28 cellular contexts compared by ENCODE assay signal in genomic region chr17:6066183-6066948, GRCh38. TPM values are rescaled to one million over a fixed set of nuclear protein-coding genes. Genes with fewer than 3 reads are reported as not detected.
DNase-seq lines count a peak whose midpoint lies in the region; FAIRE-seq and TF ChIP-seq lines count a peak whose summit lies in the region.
"Had no signal": no experiment of that assay in that cellular context is flagged by ENCODE, and none has a peak within 500 bp of the region (broad histone marks: within the 10 kb centered on the region; RNA-seq: fewer than 3 reads in every experiment).

No MANE protein-coding gene starts in this region.

- H3K56ac ChIP-seq in H1 (replicated peaks; ENCODE audit: insufficient read length, low read depth, low read length) = no peak overlapping the region

- H3K18ac ChIP-seq in H1 (ENCODE audit: extremely low read depth, low read length) = no peak overlapping the region

- H3K79me2 ChIP-seq in H1 (ENCODE audit: control insufficient read depth in 1 of 2, insufficient read depth in 2 of 2, low read length in 2 of 2) (peaks cover 0 to 4% of the 10 kb centered on the region in 2 experiments; a peak in 2 of 4 replicates), Karpas-422 (ENCODE audit: low read length) (no peaks in the 10 kb centered on the region)

- POLR2A ChIA-PET in H1 (lab: Charles Lee; ENCODE audit: partially characterized antibody) = no interaction called here
- POLR2A ChIA-PET in CD8-positive, alpha-beta memory T cell (lab: Charles Lee) = no interaction called here

- FAIRE-seq in GM12891 (lab: Jason Lieb, UNC) (peak; percentile 50), H1 (lab: Jason Lieb, UNC) (no peak)
- FAIRE-seq: pancreas, small intestine had no signal

- H3K9me3 ChIP-seq in H1 (ENCODE audit: insufficient read depth in 2 of 2, low read depth in 1 of 2, low read length in 1 of 2) (no peaks in the 10 kb centered on the region), Karpas-422 (ENCODE audit: low read length) (no peaks in the 10 kb centered on the region)
- H3K9me3 ChIP-seq in CD8-positive, alpha-beta memory T cell (ENCODE audit: low read length) = no peaks in the 10 kb centered on the region
- H3K9me3 ChIP-seq: BLaER1, pancreas, Peyer's patch, upper lobe of right lung had no signal

- no peak overlapping the region for H2BK15ac ChIP-seq in H1 (ENCODE audit: low read length)

- no peaks in the 10 kb centered on the region for H3K36me3 ChIP-seq in H1 (ENCODE audit: control insufficient read depth in 2 of 4, insufficient read depth in 4 of 4, low read length in 3 of 4)
- H3K36me3 ChIP-seq in CD8-positive, alpha-beta memory T cell (ENCODE audit: insufficient read depth, low read length) = no peaks in the 10 kb centered on the region
- H3K36me3 ChIP-seq in Karpas-422 (ENCODE audit: insufficient read depth, low read length) = no peaks in the 10 kb centered on the region
- H3K36me3 ChIP-seq in H7 (replicated peaks; ENCODE audit: control insufficient read depth, insufficient read depth, low read length) = no peaks in the 10 kb centered on the region
- H3K36me3 ChIP-seq: BLaER1, pancreas, Peyer's patch, upper lobe of right lung had no signal

- no peak overlapping the region for H3K4me2 ChIP-seq in H1 (ENCODE audit: insufficient read depth in 1 of 2, low read depth in 2 of 2, low read length in 2 of 2)
- H3K4me2 ChIP-seq in Karpas-422 (ENCODE audit: low read depth, low read length, poor library complexity, severe bottlenecking) = no peak overlapping the region
- H3K4me2 ChIP-seq: BLaER1 had no signal

- no peak for TF ChIP-seq RAD21 in H1 (IDR thresholded peaks at IDR 0.05 in 1 of 2, conservative IDR thresholded peaks at IDR 0.05 in 1 of 2; ENCODE audit: low read depth in 2 of 2, low read length in 2 of 2)

- peaks cover 36 to 75% of the 10 kb centered on the region in 2 donors for H3K27me3 Mint-ChIP-seq in CD8-positive, alpha-beta memory T cell

- no peak overlapping the region for H3K4me3 Mint-ChIP-seq in CD8-positive, alpha-beta memory T cell
- H3K4me3 Mint-ChIP-seq: activated naive CD8-positive, alpha-beta T cell; natural killer cell treated with Interleukin-12 subunit alpha and Interleukin-12 subunit beta and Interleukin-15 and Interleukin-18, amount 100 ng/mL, for 72 hours had no signal

- 0 out of 2 replicates have a peak overlapping the region, but pooled peaks have one; percentile 10 for H2BK12ac ChIP-seq in H1 (ENCODE audit: low read depth, low read length)

- no peak overlapping the region for H3K23ac ChIP-seq in H1 (ENCODE audit: insufficient read length)

- no peak overlapping the region for H2BK120ac ChIP-seq in H1 (replicated peaks; ENCODE audit: low read depth, low read length)

- H3K27me3 ChIP-seq in H1 (replicated peaks in 1 of 4; ENCODE audit: control insufficient read depth in 3 of 4, extremely low read depth in 1 of 4, insufficient read depth in 3 of 4, low read length in 3 of 4) (peaks cover 0 to 19% (median 14%) of the 10 kb centered on the region in 4 experiments; a peak in 6 of 7 replicates), Karpas-422 (ENCODE audit: low read length) (no peaks in the 10 kb centered on the region), H7 (ENCODE audit: control insufficient read depth, insufficient read depth, low read length) (peaks cover 24% of the 10 kb centered on the region)
- H3K27me3 ChIP-seq in CD8-positive, alpha-beta memory T cell (ENCODE audit: insufficient read depth, low read length, poor library complexity, severe bottlenecking) = peaks cover 5% of the 10 kb centered on the region
- H3K27me3 ChIP-seq: Peyer's patch had no signal

- no peak for DNase-seq in GM12891 (ENCODE audit: insufficient read length, low spot score)
- DNase-seq in RPMI7951 (ENCODE audit: low read depth) = peak; percentile 13
- DNase-seq in H1 (ENCODE audit: low read depth in 1 of 2, low spot score in 2 of 2) = no peak
- peak; percentile 50 for DNase-seq in renal cortical epithelial cell (ENCODE audit: low read depth)
- DNase-seq in NCI-H82 (lab: John Stamatoyannopoulos, UW) = no peak
- no peak for DNase-seq in CD8-positive, alpha-beta memory T cell
- no peak for DNase-seq in Karpas-422
- no peak for DNase-seq in H7
- DNase-seq: aorta; caudate nucleus; DMS53; effector memory CD4-positive, alpha-beta T cell; Kasumi-1; NCI-H1417 treated with DMSO at 0.1 percent for 48 hours; NCI-H2029 treated with DMSO at 0.1 percent for 48 hours; NCI-H524 treated with DMSO at 0.1 percent for 48 hours; pancreas; Peyer's patch; retina; small intestine; stimulated activated naive CD4-positive, alpha-beta T cell treated with Interleukin-2 at 50 U/mL for 16 hours; upper lobe of right lung had no signal

- no peak overlapping the region for H2BK20ac ChIP-seq in H1 (ENCODE audit: low read length)

- no peak overlapping the region for H2BK5ac ChIP-seq in H1 (ENCODE audit: low read depth, low read length)

- TF ChIP-seq POLR2A in GM12891 (IDR thresholded peaks at IDR 0.05; ENCODE audit: low read depth, low read length) (no peak), H1 (IDR thresholded peaks at IDR 0.05; ENCODE audit: control extremely low read depth in 1 of 2, low read depth in 2 of 2, low read length in 2 of 2) (no peak)

- H4K8ac ChIP-seq in H1 (ENCODE audit: extremely low read depth, insufficient read depth, low read length) = no peak overlapping the region

- H3K9me3 Mint-ChIP-seq in CD8-positive, alpha-beta memory T cell = peaks cover 0 to 4% (median 0%) of the 10 kb centered on the region in 5 donors
- H3K9me3 Mint-ChIP-seq: activated T-helper 2 cell treated with anti-CD3 and anti-CD28 coated beads, Interferon-gamma antibody, Interleukin-2, Interleukin-4, amounts not matched to agents 10 μg/mL and 5 μg/mL and 100 μg/mL, durations not matched to agents 14 hours and 24 hours and 36 hours; natural killer cell treated with Interleukin-12 subunit alpha and Interleukin-12 subunit beta and Interleukin-15 and Interleukin-18, amount 100 ng/mL, for 72 hours had no signal

- H4K20me1 ChIP-seq in H1 (replicated peaks in 1 of 2; ENCODE audit: control insufficient read depth in 1 of 2, insufficient read depth in 2 of 2, low read length in 2 of 2) (no peaks in the 10 kb centered on the region), Karpas-422 (ENCODE audit: insufficient read depth, low read depth, low read length) (no peaks in the 10 kb centered on the region)

- H3K79me1 ChIP-seq in H1 (ENCODE audit: low read depth, low read length) = peaks cover under 1% of the 10 kb centered on the region; the same call in 1 of the 2 replicates

- no peak for TF ChIP-seq CTCF in H1 (IDR thresholded peaks at IDR 0.05; ENCODE audit: control extremely low read depth in 1 of 3, insufficient read depth in 1 of 3, low read depth in 1 of 3, low read length in 3 of 3)

- H3K14ac ChIP-seq in H1 (ENCODE audit: insufficient read length) = no peak overlapping the region

- no peak overlapping the region for H3K27ac Mint-ChIP-seq in CD8-positive, alpha-beta memory T cell
- H3K27ac Mint-ChIP-seq: activated naive CD8-positive, alpha-beta T cell; activated T-helper 2 cell treated with anti-CD3 and anti-CD28 coated beads, Interferon-gamma antibody, Interleukin-2, Interleukin-4, amounts not matched to agents 10 μg/mL and 5 μg/mL and 100 μg/mL, durations not matched to agents 14 hours and 24 hours and 36 hours; natural killer cell treated with Interleukin-12 subunit alpha and Interleukin-12 subunit beta and Interleukin-15 and Interleukin-18, amount 100 ng/mL, for 72 hours had no signal

- 94% methylated on average over 10 of the region's 10 CpGs; no CpG with 5 or more reads in 1 of the 2 experiments for WGBS in H1 (ENCODE audit: extremely low coverage in 1 of 2, insufficient coverage in 1 of 2, insufficient read length in 1 of 2, insufficient replicate concordance in 2 of 2, low coverage in 1 of 2, low lambda C conversion rate in 2 of 2, missing lambda C conversion rate in 1 of 2), 2 experiments

- H4K5ac ChIP-seq in H1 (ENCODE audit: insufficient read length, low read depth, low read length) = no peak overlapping the region

- peaks cover 9% of the 10 kb centered on the region for H3K23me2 ChIP-seq in H1 (ENCODE audit: low read depth, low read length)

- H3K36me3 Mint-ChIP-seq in CD8-positive, alpha-beta memory T cell = no peaks in the 10 kb centered on the region
- H3K36me3 Mint-ChIP-seq: activated naive CD8-positive, alpha-beta T cell had no signal

- CTCF ChIA-PET in H1 (lab: Charles Lee; ENCODE audit: partially characterized antibody) = interaction anchor here (1.5 to 4.4 kb wide), 3 partner anchors 9 to 188 kb away, joined by 3 to 15 read pairs (median 5); no protein-coding TSS in a partner anchor
- CTCF ChIA-PET in CD8-positive, alpha-beta memory T cell (lab: Charles Lee) = no interaction called here

- H3K9ac ChIP-seq in H1 (replicated peaks in 1 of 4; ENCODE audit: extremely low read depth in 1 of 4, low read depth in 3 of 4, low read length in 3 of 4) (no peak overlapping the region), Karpas-422 (ENCODE audit: low read length) (no peak overlapping the region)
- H3K9ac ChIP-seq: BLaER1 had no signal

- H3K27ac ChIP-seq in H1 (ENCODE audit: low read depth, low read length) (no peak overlapping the region), Karpas-422 (ENCODE audit: low read length) (no peak overlapping the region)
- H3K27ac ChIP-seq in CD8-positive, alpha-beta memory T cell (ENCODE audit: low read depth, low read length) = no peak overlapping the region
- H3K27ac ChIP-seq: BLaER1, coronary artery, pancreas, Peyer's patch, upper lobe of right lung had no signal

- H3K4me3 ChIP-seq in H1 (ENCODE audit: extremely low read depth in 1 of 4, insufficient read depth in 2 of 4, low read depth in 3 of 4, low read length in 4 of 4) (no peak overlapping the region), Karpas-422 (ENCODE audit: low read length) (no peak overlapping the region), H7 (ENCODE audit: insufficient read depth, low read depth, low read length) (no peak overlapping the region)
- H3K4me3 ChIP-seq in CD8-positive, alpha-beta memory T cell (ENCODE audit: low read length) = no peak overlapping the region
- H3K4me3 ChIP-seq: BLaER1, coronary artery, lung, pancreas, Peyer's patch, upper lobe of right lung had no signal

- no peaks in the 10 kb centered on the region for H3K9me2 ChIP-seq in Karpas-422 (replicated peaks; ENCODE audit: insufficient read depth, low read length)

- no peak overlapping the region for H2AK5ac ChIP-seq in H1 (ENCODE audit: low read depth, low read length)

- no peak for TF ChIP-seq EP300 in H1 (IDR thresholded peaks at IDR 0.05; ENCODE audit: borderline replicate concordance in 1 of 2, low read depth in 2 of 2, low read length in 2 of 2)

- H3K4me1 ChIP-seq in H1 (replicated peaks in 1 of 4; ENCODE audit: control insufficient read depth in 3 of 4, insufficient read depth in 4 of 4, low read length in 3 of 4) (peaks cover 3 to 11% (median 7%) of the 10 kb centered on the region in 4 experiments; a peak in 6 of 7 replicates), Karpas-422 (ENCODE audit: low read length) (no peaks in the 10 kb centered on the region)
- H3K4me1 ChIP-seq in CD8-positive, alpha-beta memory T cell (ENCODE audit: insufficient read depth, low read length) = peaks cover 8% of the 10 kb centered on the region
- H3K4me1 ChIP-seq: pancreas, Peyer's patch had no signal

- H3K4me1 Mint-ChIP-seq in CD8-positive, alpha-beta memory T cell = peaks cover 11 to 17% (median 15%) of the 10 kb centered on the region in 3 donors

- no peak overlapping the region for H3K4ac ChIP-seq in H1 (replicated peaks; ENCODE audit: insufficient read length, low read depth, low read length)

- no peak overlapping the region for H4K91ac ChIP-seq in H1 (replicated peaks; ENCODE audit: insufficient read length, low read length)

- H2AFZ ChIP-seq in H1 (ENCODE audit: low read length) (no peak overlapping the region), Karpas-422 (ENCODE audit: low read length) (no peak overlapping the region)

RNA-seq across cellular contexts. Expression of gene WSCD1, which starts 3.8 kb away (rescaled TPM):
- polyA plus RNA-seq in GM12891 (2012; ENCODE audit: low read depth, missing spikeins) = 0.05 TPM
- 0.20 and 0.24 TPM in 2 replicates for total RNA-seq in RPMI7951 (2014; rRNA removed; shearing (Covaris generic))
- total RNA-seq in H1 (2021; fragmentation: NEBNext Ultra II Directional; extraction: Animal tissue kit (Norgen Biotek cat#: 25700)) = 39.0 and 47.4 TPM in 2 replicates
- 21.9 and 26.6 TPM in 2 replicates for polyA plus RNA-seq in H1 (2011; rRNA removed)
- 20.6 TPM for polyA plus RNA-seq in H1 (2011; cell fraction: cytosol; rRNA removed)
- polyA plus RNA-seq in H1 (2011; cell fraction: nucleus; rRNA removed) = 31.5 TPM
- 18.6 to 27.6 TPM (median 23.2 TPM) in 4 replicates for polyA plus RNA-seq in H1 (2012, experiment 1 of 2)
- polyA plus RNA-seq in H1 (2012, experiment 2 of 2) = 18.5 TPM
- polyA plus RNA-seq in H1 (2013, experiment 1 of 2) = 17.1 TPM
- polyA plus RNA-seq in H1 (2013, experiment 2 of 2) = 18.2 TPM
- polyA minus RNA-seq in H1 (2011; rRNA and poly(A)+ RNA removed) = 31.8 and 32.3 TPM in 2 replicates
- polyA minus RNA-seq in H1 (2011; cell fraction: cytosol; rRNA and poly(A)+ RNA removed) = 32.1 TPM
- polyA minus RNA-seq in H1 (2011; cell fraction: nucleus; rRNA and poly(A)+ RNA removed) = 18.6 TPM
- total RNA-seq in renal cortical epithelial cell = 15.3 and 19.3 TPM in 2 replicates
- under 1 TPM; 0.13 to 0.35 TPM for total RNA-seq in CD8-positive, alpha-beta memory T cell
- not detected for polyA plus RNA-seq in CD8-positive, alpha-beta memory T cell
- not detected in 2 replicates for total RNA-seq in Karpas-422 (2014; rRNA removed; shearing (Covaris generic); ENCODE audit: low replicate concordance)
- 37.0 and 52.2 TPM in 2 replicates for total RNA-seq in H7 (2014; rRNA removed; shearing (Covaris generic))

Comparison
In these comparisons a context has a peak if more than half of its experiments do, and no peak if none do; other contexts are left out.
1. DNase-seq: peak in RPMI7951 (single experiment) and renal cortical epithelial cell (single experiment); none in GM12891 (single experiment), H1 (0 of 2), NCI-H82 (single experiment), CD8-positive, alpha-beta memory T cell (0 of 5), Karpas-422 (single experiment) and H7 (single experiment).
2. RNA of gene WSCD1, which starts 3.8 kb away (total RNA-seq): 39.0 to 47.4 TPM in H1, 37.0 to 52.2 TPM in H7 and 15.3 to 19.3 TPM in renal cortical epithelial cell; 0.13 to 0.35 TPM in CD8-positive, alpha-beta memory T cell, 0.20 to 0.24 TPM in RPMI7951 and not detected in Karpas-422; every median in the first group is over 10 times any median in the second.